8 cellular contexts compared by ENCODE assay signal in the genomic region with DNA sequence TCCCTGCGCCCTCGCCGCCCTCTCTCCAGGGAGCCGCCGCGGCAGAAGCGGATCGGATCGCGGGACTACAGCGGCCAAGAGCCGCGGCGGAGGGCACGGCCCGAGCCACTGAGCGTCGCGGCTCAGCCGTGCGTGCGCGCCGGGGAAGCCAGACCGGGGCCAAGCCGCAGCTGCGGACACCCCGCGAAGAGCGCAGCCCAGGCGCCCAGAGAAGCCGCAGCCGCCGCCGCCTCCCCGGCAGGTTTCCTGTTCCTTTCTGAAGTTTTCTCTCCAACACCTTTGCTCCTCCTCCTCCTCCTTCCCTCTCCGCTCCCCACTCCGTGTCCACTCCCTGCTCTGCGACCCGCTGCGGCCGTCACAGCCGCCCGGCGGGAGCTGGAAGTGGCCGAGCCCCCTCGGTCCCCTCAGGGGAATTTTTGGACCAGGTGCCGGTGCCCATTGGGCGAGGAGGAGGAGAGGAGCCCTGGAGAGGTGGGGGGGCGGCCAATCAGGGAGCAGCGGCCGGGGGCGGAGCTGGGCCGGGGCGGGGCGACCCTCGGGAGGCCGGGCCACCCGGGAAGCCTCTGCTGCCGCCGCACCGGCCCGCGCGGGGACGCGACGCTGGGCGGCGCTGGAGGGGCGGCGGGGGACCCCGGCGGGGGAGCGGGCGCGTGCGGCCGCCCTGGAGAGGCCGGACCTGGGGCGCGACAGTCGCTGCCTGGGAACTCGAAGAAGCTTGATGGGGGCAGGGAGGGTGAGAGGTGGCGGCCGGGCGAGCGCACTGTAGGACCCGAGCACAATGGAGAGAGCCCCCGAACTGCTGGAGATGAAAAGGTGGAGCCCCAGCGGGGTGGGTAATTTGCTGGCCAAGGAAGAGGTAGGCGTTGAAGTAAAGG. TPM values are rescaled to one million over a fixed set of nuclear protein-coding genes. Genes with fewer than 3 reads are reported as not detected.
DNase-seq lines count a peak whose midpoint lies in the region; ATAC-seq lines count a peak whose summit lies in the region.

A gene (minus strand): TSS at position 378 of the 875 bp plus-strand sequence. CDS start 413 bp downstream, outside the sequence.

- DNase-seq in NCI-H1417 (lab: John Stamatoyannopoulos, UW) (peak; percentile 91 to 98 (median 95)), NCI-H1417 treated with DMSO at 0.1 percent for 48 hours (lab: John Stamatoyannopoulos, UW) (no peak), NCI-H187 treated with DMSO at 0.1 percent for 48 hours (lab: John Stamatoyannopoulos, UW) (peak; percentile 65), T1000 (lab: John Stamatoyannopoulos, UW) (peak; percentile 93), astrocyte of the hippocampus (ENCODE audit: low read depth, low spot score) (peak; percentile 97), hypothalamus (lab: John Stamatoyannopoulos, UW) (peak in 50 of 51 donors; percentile 49 to 95 (median 86)), sciatic nerve (ENCODE audit: low spot score) (peak; percentile 93)

- intact Hi-C loops in sciatic nerve (cut with DNase I) = no loop called here

- ATAC-seq in HG02885 (IDR thresholded peaks at IDR 0.05; ENCODE audit: poor library complexity, unreplicated experiment) (peak; percentile 80), sciatic nerve (peak; percentile 97)

RNA-seq across cellular contexts. Expression of the gene that starts here (rescaled TPM):
- total RNA-seq in sciatic nerve = 71.7 TPM
